In genomic region chrX:5242091-5242790, GRCh38 we compare ENCODE assay signal across 27 cellular contexts.
"Had no signal": no experiment of that assay in that cellular context is flagged by ENCODE, and none has a peak within 500 bp of the region (broad histone marks: within the 10 kb centered on the region; RNA-seq: fewer than 3 reads in every experiment).

No MANE protein-coding gene starts in this region.

- H3K9me3 ChIP-seq: ascending aorta, Peyer's patch, SJCRH30, SK-N-SH had no signal

- H3K4me1 Mint-ChIP-seq: activated naive CD4-positive, alpha-beta T cell treated with anti-CD3 and anti-CD28 coated beads, Interleukin-2, amount 50 U/mL, for 24 hours; brain; central memory CD8-positive, alpha-beta T cell had no signal

- H3K27me3 ChIP-seq: ascending aorta, Peyer's patch, SJCRH30 had no signal

- H3K27ac ChIP-seq: ascending aorta, Peyer's patch, RWPE1, SJCRH30, WERI-Rb-1 had no signal

- H3K36me3 ChIP-seq: ascending aorta, Peyer's patch, SJCRH30, WERI-Rb-1 had no signal

- H3K27ac Mint-ChIP-seq: activated CD8-positive, alpha-beta T cell treated with anti-CD3 and anti-CD28 coated beads for 36 hours; activated naive CD4-positive, alpha-beta T cell treated with anti-CD3 and anti-CD28 coated beads, Interleukin-2, amount 50 U/mL, for 24 hours; activated T-cell treated with anti-CD3 and anti-CD28 coated beads, Interleukin-2, amount 50 U/mL, for 24 hours; activated T-helper 1 cell treated with anti-CD3 and anti-CD28 coated beads, Interleukin-12 subunit alpha, Interleukin-12 subunit beta, Interleukin-2, Interleukin-4 antibody, amounts not matched to agents 30 ng/mL and 10 ng/mL and 1 ng/mL, durations not matched to agents 14 hours and 24 hours and 36 hours had no signal

- ATAC-seq: activated CD4-positive, CD25-positive, alpha-beta regulatory T cell treated with anti-CD3 and anti-CD28 coated beads, Interleukin-2, amount 50 U/mL, for 24 hours; activated CD8-positive, alpha-beta T cell treated with anti-CD3 and anti-CD28 coated beads for 36 hours had no signal

- H3K27me3 Mint-ChIP-seq: activated CD8-positive, alpha-beta T cell treated with anti-CD3 and anti-CD28 coated beads for 36 hours; activated naive CD4-positive, alpha-beta T cell treated with anti-CD3 and anti-CD28 coated beads, Interleukin-2, amount 50 U/mL, for 24 hours; activated T-cell treated with anti-CD3 and anti-CD28 coated beads, Interleukin-2, amount 50 U/mL, for 24 hours; brain; central memory CD8-positive, alpha-beta T cell had no signal

- H3K9me3 Mint-ChIP-seq: activated naive CD4-positive, alpha-beta T cell treated with anti-CD3 and anti-CD28 coated beads, Interleukin-2, amount 50 U/mL, for 24 hours; activated T-helper 1 cell treated with anti-CD3 and anti-CD28 coated beads, Interleukin-12 subunit alpha, Interleukin-12 subunit beta, Interleukin-2, Interleukin-4 antibody, amounts not matched to agents 30 ng/mL and 10 ng/mL and 1 ng/mL, durations not matched to agents 14 hours and 24 hours and 36 hours; central memory CD8-positive, alpha-beta T cell had no signal

- H3K9ac ChIP-seq: SK-N-SH had no signal

- H3K4me3 ChIP-seq: ascending aorta, Peyer's patch, SJCRH30 had no signal

- H3K4me3 Mint-ChIP-seq: activated CD8-positive, alpha-beta T cell treated with anti-CD3 and anti-CD28 coated beads for 36 hours; activated naive CD4-positive, alpha-beta T cell treated with anti-CD3 and anti-CD28 coated beads, Interleukin-2, amount 50 U/mL, for 24 hours; activated T-cell treated with anti-CD3 and anti-CD28 coated beads, Interleukin-2, amount 50 U/mL, for 24 hours; activated T-helper 1 cell treated with anti-CD3 and anti-CD28 coated beads, Interleukin-12 subunit alpha, Interleukin-12 subunit beta, Interleukin-2, Interleukin-4 antibody, amounts not matched to agents 30 ng/mL and 10 ng/mL and 1 ng/mL, durations not matched to agents 14 hours and 24 hours and 36 hours; brain; central memory CD8-positive, alpha-beta T cell had no signal

- DNase-seq: activated CD4-positive, alpha-beta T cell treated with anti-CD3 and anti-CD28 coated beads for 4 hours; activated CD8-positive, alpha-beta memory T cell treated with anti-CD3 and anti-CD28 coated beads, Interleukin-2, amount 50 U/mL, for 48 hours; activated CD8-positive, alpha-beta T cell treated with anti-CD3 and anti-CD28 coated beads for 36 hours; activated effector memory CD4-positive, alpha-beta T cell treated with Interleukin-2 at 50 U/mL for 16 hours; activated naive CD4-positive, alpha-beta T cell; activated T-cell treated with anti-CD3 and anti-CD28 coated beads, Interleukin-2, amount 50 U/mL, for 24 hours; amniotic stem cell; NCI-H1048; NCI-H1930; NCI-H2171 treated with DMSO at 0.1 percent for 48 hours; NCI-H226; NCI-H69; NK-92 treated with Interleukin-12 subunit alpha and Interleukin-12 subunit beta, amount 100 ng/mL, for 24 hours; OCI-M1; Peyer's patch; Right ventricle myocardium superior; SJCRH30; SK-N-SH; T-helper 1 cell; WERI-Rb-1 had no signal

- H3K4me1 ChIP-seq: ascending aorta, Peyer's patch, SJCRH30 had no signal

- H3K36me3 Mint-ChIP-seq: activated naive CD4-positive, alpha-beta T cell treated with anti-CD3 and anti-CD28 coated beads, Interleukin-2, amount 50 U/mL, for 24 hours; brain had no signal
